1 cellular context compared by ENCODE assay signal in genomic region chr14:23639048-23639890, GRCh38.
TF ChIP-seq lines count a peak whose summit lies in the region.

No MANE protein-coding gene starts in this region.

TF ChIP-seq in HepG2, 621 proteins besides CTCF, POLR2A, EP300 and RAD21 (continued from another document):
- TF ChIP-seq ETV5 (CRISPR knock-in tag; IDR thresholded peaks at IDR 0.05; ENCODE audit: borderline replicate concordance) (peak; percentile 96), MAF1 (CRISPR knock-in tag; IDR thresholded peaks at IDR 0.05; ENCODE audit: borderline replicate concordance) (no peak), ZNF878 (CRISPR knock-in tag; IDR thresholded peaks at IDR 0.05) (no peak), ZNF747 (CRISPR knock-in tag; IDR thresholded peaks at IDR 0.05; ENCODE audit: borderline replicate concordance) (0 out of 2 replicates have a peak, but pooled peaks have one; percentile 73), ZNF510 (CRISPR knock-in tag; IDR thresholded peaks at IDR 0.05; ENCODE audit: low read depth) (peak; percentile 34; the same call in 1 of the 2 replicates), AFF4 (CRISPR knock-in tag; IDR thresholded peaks at IDR 0.05) (peak; percentile 73), SNAPC2 (CRISPR knock-in tag; IDR thresholded peaks at IDR 0.05) (no peak; the same call in 1 of the 2 replicates), KDM5B (CRISPR knock-in tag; IDR thresholded peaks at IDR 0.05; ENCODE audit: borderline replicate concordance) (no peak)
- TF ChIP-seq, protein P1, sequence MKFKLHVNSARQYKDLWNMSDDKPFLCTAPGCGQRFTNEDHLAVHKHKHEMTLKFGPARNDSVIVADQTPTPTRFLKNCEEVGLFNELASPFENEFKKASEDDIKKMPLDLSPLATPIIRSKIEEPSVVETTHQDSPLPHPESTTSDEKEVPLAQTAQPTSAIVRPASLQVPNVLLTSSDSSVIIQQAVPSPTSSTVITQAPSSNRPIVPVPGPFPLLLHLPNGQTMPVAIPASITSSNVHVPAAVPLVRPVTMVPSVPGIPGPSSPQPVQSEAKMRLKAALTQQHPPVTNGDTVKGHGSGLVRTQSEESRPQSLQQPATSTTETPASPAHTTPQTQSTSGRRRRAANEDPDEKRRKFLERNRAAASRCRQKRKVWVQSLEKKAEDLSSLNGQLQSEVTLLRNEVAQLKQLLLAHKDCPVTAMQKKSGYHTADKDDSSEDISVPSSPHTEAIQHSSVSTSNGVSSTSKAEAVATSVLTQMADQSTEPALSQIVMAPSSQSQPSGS (CRISPR knock-in tag; IDR thresholded peaks at IDR 0.05), result peak; percentile 85
TF ChIP-seq in HepG2: peak in this region for 300.
